Comparison of ENCODE assay signal across 15 cellular contexts in genomic region chr3:126110431-126111125, GRCh38.
"Had no signal": no experiment of that assay in that cellular context is flagged by ENCODE, and none has a peak within 500 bp of the region (broad histone marks: within the 10 kb centered on the region; RNA-seq: fewer than 3 reads in every experiment).

No MANE protein-coding gene starts in this region.

- H3K4me1 Mint-ChIP-seq: activated CD4-positive, alpha-beta T cell treated with anti-CD3 and anti-CD28 coated beads for 36 hours; activated naive CD8-positive, alpha-beta T cell treated with anti-CD3 and anti-CD28 coated beads, Interleukin-2, amount 10 ng/mL, durations not matched to agents 7 days and 5 days; central memory CD8-positive, alpha-beta T cell; immature natural killer cell; stimulated activated naive CD8-positive, alpha-beta T cell treated with anti-CD3 and anti-CD28 coated beads, Interleukin-15, amount 100 ng/mL, for 72 hours had no signal

- H3K27ac ChIP-seq: lower lobe of right lung, prostate gland, uterus had no signal

- H3K4me3 ChIP-seq: lower lobe of right lung, prostate gland, uterus had no signal

- H3K36me3 ChIP-seq: lower lobe of right lung, prostate gland, uterus had no signal

- H3K36me3 Mint-ChIP-seq: activated naive CD8-positive, alpha-beta T cell treated with anti-CD3 and anti-CD28 coated beads, Interleukin-2, amount 10 ng/mL, durations not matched to agents 7 days and 5 days; brain; immature natural killer cell had no signal

- H3K4me1 ChIP-seq: lower lobe of right lung, prostate gland, uterus had no signal

- H3K27ac Mint-ChIP-seq: activated CD4-positive, alpha-beta T cell treated with anti-CD3 and anti-CD28 coated beads for 36 hours; activated CD8-positive, alpha-beta T cell treated with anti-CD3 and anti-CD28 coated beads for 36 hours; activated naive CD8-positive, alpha-beta T cell treated with anti-CD3 and anti-CD28 coated beads, Interleukin-2, amount 10 ng/mL, durations not matched to agents 7 days and 5 days; activated T-helper 1 cell treated with anti-CD3 and anti-CD28 coated beads, Interleukin-12 subunit alpha, Interleukin-12 subunit beta, Interleukin-2, Interleukin-4 antibody, amounts not matched to agents 30 ng/mL and 10 ng/mL and 1 ng/mL, durations not matched to agents 14 hours and 24 hours and 36 hours; immature natural killer cell; stimulated activated naive CD8-positive, alpha-beta T cell treated with anti-CD3 and anti-CD28 coated beads, Interleukin-15, amount 100 ng/mL, for 72 hours; T-helper 1 cell treated with Interleukin-12 subunit alpha and Interleukin-12 subunit beta and Interleukin-4 antibody, amounts not matched to agents 30 μg/mL and 1 μg/mL, for 36 hours had no signal

- H3K27me3 Mint-ChIP-seq: activated CD4-positive, alpha-beta T cell treated with anti-CD3 and anti-CD28 coated beads for 36 hours; activated CD8-positive, alpha-beta T cell treated with anti-CD3 and anti-CD28 coated beads for 36 hours; activated naive CD8-positive, alpha-beta T cell treated with anti-CD3 and anti-CD28 coated beads, Interleukin-2, amount 10 ng/mL, durations not matched to agents 7 days and 5 days; central memory CD8-positive, alpha-beta T cell; stimulated activated naive CD8-positive, alpha-beta T cell treated with anti-CD3 and anti-CD28 coated beads, Interleukin-15, amount 100 ng/mL, for 72 hours had no signal

- H3K9me3 ChIP-seq: lower lobe of right lung, prostate gland, uterus had no signal

- H3K27me3 ChIP-seq: uterus had no signal

- H3K4me3 Mint-ChIP-seq: activated CD4-positive, alpha-beta T cell treated with anti-CD3 and anti-CD28 coated beads for 36 hours; activated CD8-positive, alpha-beta T cell treated with anti-CD3 and anti-CD28 coated beads for 36 hours; activated naive CD8-positive, alpha-beta T cell treated with anti-CD3 and anti-CD28 coated beads, Interleukin-2, amount 10 ng/mL, durations not matched to agents 7 days and 5 days; activated T-helper 1 cell treated with anti-CD3 and anti-CD28 coated beads, Interleukin-12 subunit alpha, Interleukin-12 subunit beta, Interleukin-2, Interleukin-4 antibody, amounts not matched to agents 30 ng/mL and 10 ng/mL and 1 ng/mL, durations not matched to agents 14 hours and 24 hours and 36 hours; brain; central memory CD8-positive, alpha-beta T cell; immature natural killer cell; T-helper 1 cell treated with Interleukin-12 subunit alpha and Interleukin-12 subunit beta and Interleukin-4 antibody, amounts not matched to agents 30 μg/mL and 1 μg/mL, for 36 hours had no signal

- H3K9me3 Mint-ChIP-seq: activated CD8-positive, alpha-beta T cell treated with anti-CD3 and anti-CD28 coated beads for 36 hours; activated naive CD8-positive, alpha-beta T cell treated with anti-CD3 and anti-CD28 coated beads, Interleukin-2, amount 10 ng/mL, durations not matched to agents 7 days and 5 days; activated T-helper 1 cell treated with anti-CD3 and anti-CD28 coated beads, Interleukin-12 subunit alpha, Interleukin-12 subunit beta, Interleukin-2, Interleukin-4 antibody, amounts not matched to agents 30 ng/mL and 10 ng/mL and 1 ng/mL, durations not matched to agents 14 hours and 24 hours and 36 hours; brain; central memory CD8-positive, alpha-beta T cell; immature natural killer cell; stimulated activated naive CD8-positive, alpha-beta T cell treated with anti-CD3 and anti-CD28 coated beads, Interleukin-15, amount 100 ng/mL, for 72 hours; T-helper 1 cell treated with Interleukin-12 subunit alpha and Interleukin-12 subunit beta and Interleukin-4 antibody, amounts not matched to agents 30 μg/mL and 1 μg/mL, for 36 hours had no signal

- DNase-seq: activated CD4-positive, alpha-beta T cell treated with anti-CD3 and anti-CD28 coated beads for 36 hours; activated CD8-positive, alpha-beta T cell treated with anti-CD3 and anti-CD28 coated beads for 36 hours; activated naive CD8-positive, alpha-beta T cell treated with anti-CD3 and anti-CD28 coated beads, Interleukin-2, amount 10 ng/mL, durations not matched to agents 7 days and 5 days; effector memory CD4-positive, alpha-beta T cell; foreskin melanocyte; immature natural killer cell; lower lobe of right lung; right cardiac atrium had no signal
